In genomic region chr3:170999737-171000242, GRCh38 we compare ENCODE assay signal across 10 cellular contexts. TPM values are rescaled to one million over a fixed set of nuclear protein-coding genes. Genes with fewer than 3 reads are reported as not detected.
DNase-seq lines count a peak whose midpoint lies in the region; ATAC-seq and TF ChIP-seq lines count a peak whose summit lies in the region.
"Had no signal": no experiment of that assay in that cellular context is flagged by ENCODE, and none has a peak within 500 bp of the region (broad histone marks: within the 10 kb centered on the region; RNA-seq: fewer than 3 reads in every experiment).

No MANE protein-coding gene starts in this region.

- peaks cover 59% of the 10 kb centered on the region for H3K4me1 Mint-ChIP-seq in osteocyte (ENCODE audit: unreplicated experiment)

- no peak overlapping the region for H3K4ac ChIP-seq in mesenchymal stem cell (ENCODE audit: low read depth in 1 of 2, low read length in 2 of 2)

- H3K4me3 ChIP-seq in MG63 (no peak overlapping the region), choroid plexus epithelial cell (ENCODE audit: low read depth, low read length) (no peak overlapping the region), mesenchymal stem cell (ENCODE audit: insufficient read depth in 1 of 2, low read depth in 1 of 2, low read length in 2 of 2) (no peak overlapping the region)

- H3K27ac Mint-ChIP-seq in osteocyte (ENCODE audit: unreplicated experiment), result no peak overlapping the region

- no peak overlapping the region for H2AFZ ChIP-seq in mesenchymal stem cell (ENCODE audit: low read depth, low read length)

- no peak overlapping the region for H2BK12ac ChIP-seq in mesenchymal stem cell (ENCODE audit: low read length in 2 of 2)

- H3K18ac ChIP-seq in mesenchymal stem cell (ENCODE audit: low read depth in 1 of 2, low read length in 2 of 2), result no peak overlapping the region

- peak overlapping the region; percentile 85 for H3K27ac ChIP-seq in mesenchymal stem cell (ENCODE audit: low read length, poor library complexity, severe bottlenecking)

- no peaks in the 10 kb centered on the region for H3K9me3 ChIP-seq in MG63
- H3K9me3 ChIP-seq in mesenchymal stem cell (ENCODE audit: control insufficient read depth, low read length), result no peaks in the 10 kb centered on the region

- H3K9me3 Mint-ChIP-seq in osteocyte (ENCODE audit: unreplicated experiment), result no peaks in the 10 kb centered on the region

- no peak overlapping the region for H3K14ac ChIP-seq in mesenchymal stem cell (ENCODE audit: low read length in 2 of 2)

- H4K91ac ChIP-seq in mesenchymal stem cell (ENCODE audit: low read length), result no peak overlapping the region

- H3K27me3 ChIP-seq in MG63 (no peaks in the 10 kb centered on the region), mesenchymal stem cell (ENCODE audit: control insufficient read depth in 1 of 2, insufficient read depth in 1 of 2, low read length in 2 of 2) (no peaks in the 10 kb centered on the region)

- no peak for ATAC-seq in HG03460 (IDR thresholded peaks at IDR 0.05; ENCODE audit: unreplicated experiment)
- ATAC-seq: esophagus mucosa had no signal

- WGBS in mesenchymal stem cell, result 5% methylated on average over 1 of the region's 2 CpGs

- H2BK120ac ChIP-seq in mesenchymal stem cell (ENCODE audit: low read depth, low read length), result no peak overlapping the region

- H3K4me1 ChIP-seq in mesenchymal stem cell (ENCODE audit: control insufficient read depth, insufficient read depth, low read depth, low read length), result peaks cover 6% of the 10 kb centered on the region

- H3K36me3 ChIP-seq in MG63, result no peaks in the 10 kb centered on the region
- H3K36me3 ChIP-seq in mesenchymal stem cell (ENCODE audit: control insufficient read depth in 1 of 2, insufficient read depth in 2 of 2, low read depth in 1 of 2, low read length in 2 of 2), result no peaks in the 10 kb centered on the region

- no peak overlapping the region for H3K4me2 ChIP-seq in mesenchymal stem cell (ENCODE audit: low read length, poor library complexity, severe bottlenecking)

- no peak overlapping the region for H2BK5ac ChIP-seq in mesenchymal stem cell (ENCODE audit: low read depth, low read length, poor library complexity, severe bottlenecking)

- TF ChIP-seq CTCF in choroid plexus epithelial cell (conservative IDR thresholded peaks at IDR 0.05; ENCODE audit: low read depth, low read length) (no peak), osteocyte (IDR thresholded peaks at IDR 0.05) (no peak)

- no peak overlapping the region for H2BK15ac ChIP-seq in mesenchymal stem cell (ENCODE audit: low read depth, poor library complexity, severe bottlenecking)

- no peak overlapping the region for H3K4me3 Mint-ChIP-seq in osteocyte (ENCODE audit: unreplicated experiment)

- no peak overlapping the region for H3K9ac ChIP-seq in mesenchymal stem cell (ENCODE audit: low read length)

- H3K36me3 Mint-ChIP-seq in osteocyte (ENCODE audit: unreplicated experiment), result no peaks in the 10 kb centered on the region

- no peaks in the 10 kb centered on the region for H3K79me1 ChIP-seq in mesenchymal stem cell (replicated peaks; ENCODE audit: low read length, poor library complexity, severe bottlenecking)

- H3K27me3 Mint-ChIP-seq in osteocyte (ENCODE audit: unreplicated experiment), result no peaks in the 10 kb centered on the region

- no peak overlapping the region for H4K8ac ChIP-seq in mesenchymal stem cell (ENCODE audit: low read length)

- peak; percentile 37 for DNase-seq in AG20443 (ENCODE audit: low spot score)
- peak; percentile 72 for DNase-seq in MG63
- DNase-seq in choroid plexus epithelial cell (ENCODE audit: low read depth), result peak; percentile 85
- peak; percentile 87 for DNase-seq in mesenchymal stem cell
- DNase-seq in NCI-H1436 (lab: John Stamatoyannopoulos, UW), result no peak
- no peak for DNase-seq in NCI-H1436 treated with DMSO at 0.1 percent for 48 hours (lab: John Stamatoyannopoulos, UW)
- DNase-seq in osteocyte (ENCODE audit: extremely low spot score, unreplicated experiment), result no peak
- DNase-seq: activated naive CD4-positive, alpha-beta T cell treated with anti-CD3 and anti-CD28 coated beads, Interleukin-2, amount 50 U/mL, for 16 hours had no signal

- H3K23ac ChIP-seq in mesenchymal stem cell (ENCODE audit: low read length in 2 of 2), result no peak overlapping the region

- no peak overlapping the region for H2AK5ac ChIP-seq in mesenchymal stem cell (ENCODE audit: low read length, severe bottlenecking)

RNA-seq across cellular contexts. Expression of gene SLC2A2, which starts 26.7 kb away (rescaled TPM):
- 0.03 and 0.15 TPM in 2 replicates for total RNA-seq in MG63 (2014; rRNA removed; shearing (Covaris generic); ENCODE audit: low replicate concordance)
- polyA plus RNA-seq in mesenchymal stem cell (2013, experiment 1 of 2), result not detected
- not detected for polyA plus RNA-seq in mesenchymal stem cell (2013, experiment 2 of 2)
- total RNA-seq in osteocyte, result not detected in 2 replicates
- total RNA-seq: esophagus mucosa had no signal

Comparison
In these comparisons a context has a peak if more than half of its experiments do, and no peak if none do; other contexts are left out.
1. DNase-seq: peak in AG20443 (single experiment), MG63 (single experiment), choroid plexus epithelial cell (single experiment) and mesenchymal stem cell (single experiment); none in NCI-H1436 (single experiment), NCI-H1436 treated with DMSO at 0.1 percent for 48 hours (single experiment) and osteocyte (single experiment).